ENCODE assay signal across 12 cellular contexts in genomic region chr6:32842021-32842650, GRCh38. TPM values are rescaled to one million over a fixed set of nuclear protein-coding genes. Genes with fewer than 3 reads are reported as not detected.
DNase-seq lines count a peak whose midpoint lies in the region; ATAC-seq lines count a peak whose summit lies in the region.
"Had no signal": no experiment of that assay in that cellular context is flagged by ENCODE, and none has a peak within 500 bp of the region (broad histone marks: within the 10 kb centered on the region; RNA-seq: fewer than 3 reads in every experiment).

No MANE protein-coding gene starts in this region.

- H3K4me2 ChIP-seq in GM23248 (ENCODE audit: unreplicated experiment) = no peak overlapping the region

- no peak overlapping the region for H3K4me3 ChIP-seq in GM23248

- no peak overlapping the region for H3K27ac ChIP-seq in GM23248

- H3K36me3 Mint-ChIP-seq in stimulated activated naive CD8-positive, alpha-beta T cell treated with anti-CD3 and anti-CD28 coated beads, Interleukin-15, Interleukin-2, amounts not matched to agents 100 ng/mL and 50 ng/mL, for 24 hours (ENCODE audit: low read depth) = peaks cover 79% of the 10 kb centered on the region
- peaks cover 76 to 79% of the 10 kb centered on the region in 2 donors for H3K36me3 Mint-ChIP-seq in activated naive CD4-positive, alpha-beta T cell treated with anti-CD3 and anti-CD28 coated beads, Interleukin-2, amount 50 U/mL, for 72 hours
- H3K36me3 Mint-ChIP-seq in naive B cell = peaks cover 40 to 50% of the 10 kb centered on the region in 2 donors

- in situ Hi-C loops in GM23248 (cut with MboI) = no loop called here

- H3K4me1 ChIP-seq in GM23248 (ENCODE audit: insufficient read depth) = peaks cover 4% of the 10 kb centered on the region; the same call in 1 of the 2 replicates

- H2AFZ ChIP-seq in GM23248 = no peak overlapping the region

- 0 out of 2 replicates have a peak, but pooled peaks cover 4% of the 10 kb centered on the region for H3K36me3 ChIP-seq in GM23248 (ENCODE audit: low read depth)

- H4K20me1 ChIP-seq in GM23248 (ENCODE audit: insufficient read depth) = no peaks in the 10 kb centered on the region

- H3K27me3 Mint-ChIP-seq in stimulated activated naive CD8-positive, alpha-beta T cell treated with anti-CD3 and anti-CD28 coated beads, Interleukin-15, Interleukin-2, amounts not matched to agents 100 ng/mL and 50 ng/mL, for 24 hours = no peaks in the 10 kb centered on the region
- H3K27me3 Mint-ChIP-seq in naive B cell = no peaks in the 10 kb centered on the region

- H3K9me3 Mint-ChIP-seq in stimulated activated naive CD8-positive, alpha-beta T cell treated with anti-CD3 and anti-CD28 coated beads, Interleukin-15, Interleukin-2, amounts not matched to agents 100 ng/mL and 50 ng/mL, for 24 hours = no peaks in the 10 kb centered on the region
- peaks cover 0 to 4% of the 10 kb centered on the region in 2 donors for H3K9me3 Mint-ChIP-seq in activated naive CD4-positive, alpha-beta T cell treated with anti-CD3 and anti-CD28 coated beads, Interleukin-2, amount 50 U/mL, for 72 hours
- no peaks in the 10 kb centered on the region for H3K9me3 Mint-ChIP-seq in naive B cell

- peak overlapping the region; percentile 99 for H3K27ac Mint-ChIP-seq in stimulated activated naive CD8-positive, alpha-beta T cell treated with anti-CD3 and anti-CD28 coated beads, Interleukin-15, Interleukin-2, amounts not matched to agents 100 ng/mL and 50 ng/mL, for 24 hours
- peak overlapping the region; percentile 100 for H3K27ac Mint-ChIP-seq in activated naive CD4-positive, alpha-beta T cell treated with anti-CD3 and anti-CD28 coated beads, Interleukin-2, amount 50 U/mL, for 72 hours
- peak overlapping the region in 5 of 6 donors; percentile 89 to 100 (median 93) for H3K27ac Mint-ChIP-seq in naive B cell

- H3K9me2 ChIP-seq in GM23248 (ENCODE audit: insufficient read depth) = no peaks in the 10 kb centered on the region

- H3K4me3 Mint-ChIP-seq in stimulated activated naive CD8-positive, alpha-beta T cell treated with anti-CD3 and anti-CD28 coated beads, Interleukin-15, Interleukin-2, amounts not matched to agents 100 ng/mL and 50 ng/mL, for 24 hours = peak overlapping the region; percentile 99
- peak overlapping the region; percentile 82 to 100 (median 98) for H3K4me3 Mint-ChIP-seq in naive B cell

- peaks cover 75% of the 10 kb centered on the region for H3K4me1 Mint-ChIP-seq in stimulated activated naive CD8-positive, alpha-beta T cell treated with anti-CD3 and anti-CD28 coated beads, Interleukin-15, Interleukin-2, amounts not matched to agents 100 ng/mL and 50 ng/mL, for 24 hours (ENCODE audit: low read depth)
- H3K4me1 Mint-ChIP-seq in naive B cell = peaks cover 69 to 75% (median 74%) of the 10 kb centered on the region in 3 donors

- H3K9me3 ChIP-seq in GM23248 (ENCODE audit: low read depth) = no peaks in the 10 kb centered on the region

- H3F3A ChIP-seq in GM23248 (ENCODE audit: insufficient read depth) = peaks cover 17% of the 10 kb centered on the region

- no peak overlapping the region for H3K9ac ChIP-seq in GM23248

- no peak for ATAC-seq in stimulated activated naive CD8-positive, alpha-beta T cell treated with anti-CD3 and anti-CD28 coated beads, Interleukin-15, Interleukin-2, amounts not matched to agents 100 U/mL and 50 U/mL, for 24 hours
- ATAC-seq in activated naive CD4-positive, alpha-beta T cell treated with anti-CD3 and anti-CD28 coated beads, Interleukin-2, amount 50 U/mL, for 72 hours = no peak
- ATAC-seq in naive B cell (ENCODE audit: low read depth in 2 of 2) = no peak
- ATAC-seq in HG02588 (IDR thresholded peaks at IDR 0.05; ENCODE audit: unreplicated experiment) = no peak
- ATAC-seq: left ventricle myocardium superior had no signal

- no peak for DNase-seq in stimulated activated naive CD8-positive, alpha-beta T cell treated with anti-CD3 and anti-CD28 coated beads, Interleukin-15, Interleukin-2, amounts not matched to agents 100 U/mL and 50 U/mL, for 24 hours
- no peak for DNase-seq in activated naive CD4-positive, alpha-beta T cell treated with anti-CD3 and anti-CD28 coated beads, Interleukin-2, amount 50 U/mL, for 72 hours (ENCODE audit: low spot score in 2 of 2)
- DNase-seq in naive B cell (no peak), medulla oblongata (ENCODE audit: extremely low spot score) (no peak), GM23248 (no peak), NCI-H524 (lab: John Stamatoyannopoulos, UW) (no peak)
- DNase-seq: C1 segment of cervical spinal cord, Kasumi-1, left ventricle myocardium superior had no signal

- 93 to 96% methylated on average over 6 of the region's 6 CpGs for WGBS in GM23248 (ENCODE audit: low coverage in 1 of 2, low lambda C conversion rate in 2 of 2, missing lambda C conversion rate in 2 of 2), 2 experiments

- H3K27me3 ChIP-seq in GM23248 (replicated peaks; ENCODE audit: insufficient read depth) = no peaks in the 10 kb centered on the region

- 0 out of 2 replicates have a peak, but pooled peaks cover 4% of the 10 kb centered on the region for H3K79me2 ChIP-seq in GM23248 (ENCODE audit: insufficient read depth)

RNA-seq across cellular contexts. Expression of gene PSMB8, which starts 1.7 kb away (rescaled TPM):
- total RNA-seq in activated naive CD4-positive, alpha-beta T cell treated with anti-CD3 and anti-CD28 coated beads, Interleukin-2, amount 50 U/mL, for 72 hours = 100 to 1,000 TPM; 334 to 353 TPM
- polyA plus RNA-seq in naive B cell (ENCODE audit: low read depth in 6 of 6) (100 to 1,000 TPM; 297 to 462 (median 380) TPM), GM23248 (2016; fragmentation: Nextera tagmentation; extraction: Ambion mirVana) (33.5 and 36.0 TPM in 2 replicates)
- 21.6 and 27.2 TPM in 2 replicates for total RNA-seq in GM23248 (2014; rRNA removed; shearing (Covaris generic))

RNA-seq across cellular contexts. Expression of gene TAP2, which starts 3.6 kb away (rescaled TPM):
- 100 to 1,000 TPM; 118 to 128 TPM for total RNA-seq in activated naive CD4-positive, alpha-beta T cell treated with anti-CD3 and anti-CD28 coated beads, Interleukin-2, amount 50 U/mL, for 72 hours
- 10 to 100 TPM; 18.2 to 33.0 (median 25.4) TPM for polyA plus RNA-seq in naive B cell (ENCODE audit: low read depth in 6 of 6)
- 2.2 and 5.4 TPM in 2 replicates for total RNA-seq in GM23248 (2014; rRNA removed; shearing (Covaris generic))
- polyA plus RNA-seq in GM23248 (2016; fragmentation: Nextera tagmentation; extraction: Ambion mirVana) = 4.6 and 5.1 TPM in 2 replicates

RNA-seq across cellular contexts. Expression of gene TAP1, which starts 11.4 kb away (rescaled TPM):
- 100 to 1,000 TPM; 234 to 319 TPM for total RNA-seq in activated naive CD4-positive, alpha-beta T cell treated with anti-CD3 and anti-CD28 coated beads, Interleukin-2, amount 50 U/mL, for 72 hours
- polyA plus RNA-seq in naive B cell (ENCODE audit: low read depth in 6 of 6) (100 to 1,000 TPM; 106 to 215 (median 145) TPM), GM23248 (2016; fragmentation: Nextera tagmentation; extraction: Ambion mirVana) (29.8 and 30.7 TPM in 2 replicates)
- 27.5 and 30.7 TPM in 2 replicates for total RNA-seq in GM23248 (2014; rRNA removed; shearing (Covaris generic))

RNA-seq across cellular contexts. Expression of gene PSMB9, which starts 11.9 kb away (rescaled TPM):
- total RNA-seq in activated naive CD4-positive, alpha-beta T cell treated with anti-CD3 and anti-CD28 coated beads, Interleukin-2, amount 50 U/mL, for 72 hours = 100 to 1,000 TPM; 202 to 262 TPM
- polyA plus RNA-seq in naive B cell (ENCODE audit: low read depth in 6 of 6) = 100 to 1,000 TPM; 347 to 677 (median 445) TPM
- 3.4 and 5.1 TPM in 2 replicates for total RNA-seq in GM23248 (2014; rRNA removed; shearing (Covaris generic))
- 11.2 and 12.3 TPM in 2 replicates for polyA plus RNA-seq in GM23248 (2016; fragmentation: Nextera tagmentation; extraction: Ambion mirVana)

RNA-seq across cellular contexts. Expression of gene HLA-DOB, which starts 25.3 kb away (rescaled TPM):
- total RNA-seq in activated naive CD4-positive, alpha-beta T cell treated with anti-CD3 and anti-CD28 coated beads, Interleukin-2, amount 50 U/mL, for 72 hours = 1 to 10 TPM; 3.8 to 4.0 TPM
- polyA plus RNA-seq in naive B cell (ENCODE audit: low read depth in 6 of 6) = 1,000 to 10,000 TPM in 1 of 6 donors, 100 to 1,000 TPM in 5; 669 to 1,199 (median 837) TPM
- total RNA-seq in GM23248 (2014; rRNA removed; shearing (Covaris generic)) = not detected in 2 replicates
- polyA plus RNA-seq in GM23248 (2016; fragmentation: Nextera tagmentation; extraction: Ambion mirVana) = not detected in 2 replicates
- total RNA-seq: RPMI7951 had no signal

Comparison
In these comparisons a context has a peak if more than half of its experiments do, and no peak if none do; other contexts are left out.
1. RNA of gene PSMB8, which starts 1.7 kb away (total RNA-seq): 334 to 353 TPM in activated naive CD4-positive, alpha-beta T cell treated with anti-CD3 and anti-CD28 coated beads, Interleukin-2, amount 50 U/mL, for 72 hours; 21.6 to 27.2 TPM in GM23248; every median in the first group is over 10 times any median in the second.
2. RNA of gene TAP2, which starts 3.6 kb away (total RNA-seq): 118 to 128 TPM in activated naive CD4-positive, alpha-beta T cell treated with anti-CD3 and anti-CD28 coated beads, Interleukin-2, amount 50 U/mL, for 72 hours; 2.2 to 5.4 TPM in GM23248; every median in the first group is over 10 times any median in the second.
3. Peak in every context shown above with its lines, with median percentiles within 50 percentile points of each other: H3K27ac Mint-ChIP-seq.